ENCODE assay signal across 18 cellular contexts in genomic region chr6:142367061-142367460, GRCh38.
"Had no signal": no experiment of that assay in that cellular context is flagged by ENCODE, and none has a peak within 500 bp of the region (broad histone marks: within the 10 kb centered on the region; RNA-seq: fewer than 3 reads in every experiment).

No MANE protein-coding gene starts in this region.

- H3K36me3 Mint-ChIP-seq: activated CD4-positive, alpha-beta memory T cell treated with anti-CD3 and anti-CD28 coated beads for 36 hours; activated naive CD4-positive, alpha-beta T cell treated with anti-CD3 and anti-CD28 coated beads, Interleukin-2, amount 10 ng/mL, durations not matched to agents 7 days and 5 days; naive B cell had no signal

- H3K27ac ChIP-seq: coronary artery, epithelial cell of prostate, lower lobe of right lung, prostate gland, tibial artery had no signal

- DNase-seq: activated CD4-positive, alpha-beta memory T cell treated with anti-CD3 and anti-CD28 coated beads for 36 hours; activated CD4-positive, alpha-beta T cell treated with anti-CD3 and anti-CD28 coated beads for 4 hours; activated CD4-positive, CD25-positive, alpha-beta regulatory T cell; activated effector memory CD4-positive, alpha-beta T cell treated with Interleukin-2 at 50 U/mL for 16 hours; activated naive CD4-positive, alpha-beta T cell treated with anti-CD3 and anti-CD28 coated beads, Interleukin-2, amount 10 ng/mL, durations not matched to agents 7 days and 5 days; activated T-cell treated with anti-CD3 and anti-CD28 coated beads, Interleukin-2, amount 50 U/mL, for 72 hours; cerebellar nuclear complex; lower lobe of right lung; naive B cell; stimulated activated CD4-positive, alpha-beta T cell treated with anti-CD3 and anti-CD28 coated beads, Interleukin-12 subunit alpha, Interleukin-12 subunit beta, amount 100 ng/mL, for 4 hours; stimulated activated naive CD8-positive, alpha-beta T cell treated with anti-CD3 and anti-CD28 coated beads, Interleukin-15, amount 100 ng/mL, for 72 hours; T1000; tibial artery had no signal

- H3K4me1 Mint-ChIP-seq: activated naive CD4-positive, alpha-beta T cell treated with anti-CD3 and anti-CD28 coated beads, Interleukin-2, amount 10 ng/mL, durations not matched to agents 7 days and 5 days; naive B cell; stimulated activated naive CD8-positive, alpha-beta T cell treated with anti-CD3 and anti-CD28 coated beads, Interleukin-15, amount 100 ng/mL, for 72 hours had no signal

- H3K9me3 ChIP-seq: lower lobe of right lung, prostate gland, tibial artery had no signal

- H3K27ac Mint-ChIP-seq: activated CD4-positive, alpha-beta memory T cell treated with anti-CD3 and anti-CD28 coated beads for 36 hours; activated naive CD4-positive, alpha-beta T cell treated with anti-CD3 and anti-CD28 coated beads, Interleukin-2, amount 10 ng/mL, durations not matched to agents 7 days and 5 days; activated T-cell treated with anti-CD3 and anti-CD28 coated beads, Interleukin-2, amount 50 U/mL, for 72 hours; naive B cell; stimulated activated naive CD8-positive, alpha-beta T cell treated with anti-CD3 and anti-CD28 coated beads, Interleukin-15, amount 100 ng/mL, for 72 hours; T-helper 1 cell treated with Interleukin-12 subunit alpha and Interleukin-12 subunit beta and Interleukin-4 antibody, amounts not matched to agents 30 μg/mL and 1 μg/mL, for 36 hours had no signal

- H3K9me3 Mint-ChIP-seq: activated CD4-positive, alpha-beta memory T cell treated with anti-CD3 and anti-CD28 coated beads for 36 hours; activated naive CD4-positive, alpha-beta T cell treated with anti-CD3 and anti-CD28 coated beads, Interleukin-2, amount 10 ng/mL, durations not matched to agents 7 days and 5 days; activated T-cell treated with anti-CD3 and anti-CD28 coated beads, Interleukin-2, amount 50 U/mL, for 72 hours; naive B cell; stimulated activated naive CD8-positive, alpha-beta T cell treated with anti-CD3 and anti-CD28 coated beads, Interleukin-15, amount 100 ng/mL, for 72 hours; T-helper 1 cell treated with Interleukin-12 subunit alpha and Interleukin-12 subunit beta and Interleukin-4 antibody, amounts not matched to agents 30 μg/mL and 1 μg/mL, for 36 hours had no signal

- H3K4me3 Mint-ChIP-seq: activated CD4-positive, alpha-beta memory T cell treated with anti-CD3 and anti-CD28 coated beads for 36 hours; activated naive CD4-positive, alpha-beta T cell treated with anti-CD3 and anti-CD28 coated beads, Interleukin-2, amount 10 ng/mL, durations not matched to agents 7 days and 5 days; activated T-cell treated with anti-CD3 and anti-CD28 coated beads, Interleukin-2, amount 50 U/mL, for 72 hours; naive B cell; stimulated activated naive CD8-positive, alpha-beta T cell treated with anti-CD3 and anti-CD28 coated beads, Interleukin-15, amount 100 ng/mL, for 72 hours; T-helper 1 cell treated with Interleukin-12 subunit alpha and Interleukin-12 subunit beta and Interleukin-4 antibody, amounts not matched to agents 30 μg/mL and 1 μg/mL, for 36 hours had no signal

- H3K27me3 Mint-ChIP-seq: activated naive CD4-positive, alpha-beta T cell treated with anti-CD3 and anti-CD28 coated beads, Interleukin-2, amount 10 ng/mL, durations not matched to agents 7 days and 5 days; naive B cell; stimulated activated naive CD8-positive, alpha-beta T cell treated with anti-CD3 and anti-CD28 coated beads, Interleukin-15, amount 100 ng/mL, for 72 hours had no signal

- H3K4me3 ChIP-seq: coronary artery, lower lobe of right lung, prostate gland, tibial artery had no signal

- ATAC-seq: activated T-cell treated with anti-CD3 and anti-CD28 coated beads, Interleukin-2, amount 50 U/mL, for 72 hours; left lobe of liver; lower lobe of right lung; stimulated activated naive CD8-positive, alpha-beta T cell treated with anti-CD3 and anti-CD28 coated beads, Interleukin-15, amount 100 ng/mL, for 72 hours had no signal

- H3K4me1 ChIP-seq: lower lobe of right lung, prostate gland, tibial artery had no signal
